18 cellular contexts compared by ENCODE assay signal in the genomic region with DNA sequence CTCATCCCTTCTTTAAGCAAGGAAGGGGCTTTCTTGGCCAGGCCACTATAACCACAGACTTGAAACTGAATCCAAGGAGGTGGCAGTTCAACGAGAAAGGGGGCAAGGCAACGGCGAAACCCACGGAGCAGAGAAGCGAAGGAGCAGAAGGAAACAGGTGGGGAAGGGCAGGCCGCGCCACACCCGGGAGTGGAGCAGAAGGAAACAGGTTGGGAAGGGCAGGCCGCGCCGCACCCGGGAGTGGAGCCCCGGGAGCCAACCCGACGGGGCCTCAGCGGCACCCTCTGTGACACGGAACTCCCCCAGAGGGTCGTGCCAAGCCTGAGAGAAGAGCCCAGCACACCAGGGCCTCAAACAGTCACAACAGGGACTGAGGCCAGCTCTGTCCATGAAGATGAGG.
"Had no signal": no experiment of that assay in that cellular context is flagged by ENCODE, and none has a peak within 500 bp of the region (broad histone marks: within the 10 kb centered on the region; RNA-seq: fewer than 3 reads in every experiment).

No MANE protein-coding gene starts in this region.

- FAIRE-seq: endothelial cell of umbilical vein had no signal

- H3K79me2 ChIP-seq: hepatocyte had no signal

- H3K27ac ChIP-seq: colonic mucosa, hepatocyte, ovary, testis, tibial nerve, upper lobe of right lung, vagina had no signal

- H3K27me3 ChIP-seq: colonic mucosa, hepatocyte, ovary, testis, tibial nerve, upper lobe of right lung, vagina had no signal

- H3K9me3 ChIP-seq: colonic mucosa, ovary, testis, tibial nerve, upper lobe of right lung, vagina had no signal

- H3K9me3 Mint-ChIP-seq: endodermal cell; naive thymus-derived CD4-positive, alpha-beta T cell; nephron progenitor cell; stimulated activated naive CD8-positive, alpha-beta T cell treated with anti-CD3 and anti-CD28 coated beads, Interleukin-15, Interleukin-2, amounts not matched to agents 100 ng/mL and 50 ng/mL, for 24 hours had no signal

- H3K4me2 ChIP-seq: hepatocyte, smooth muscle cell had no signal

- H3K4me3 Mint-ChIP-seq: endodermal cell; naive thymus-derived CD4-positive, alpha-beta T cell; nephron progenitor cell; stimulated activated naive CD8-positive, alpha-beta T cell treated with anti-CD3 and anti-CD28 coated beads, Interleukin-15, Interleukin-2, amounts not matched to agents 100 ng/mL and 50 ng/mL, for 24 hours had no signal

- H2AFZ ChIP-seq: hepatocyte had no signal

- H3K27ac Mint-ChIP-seq: naive thymus-derived CD4-positive, alpha-beta T cell; nephron progenitor cell; stimulated activated naive CD8-positive, alpha-beta T cell treated with anti-CD3 and anti-CD28 coated beads, Interleukin-15, Interleukin-2, amounts not matched to agents 100 ng/mL and 50 ng/mL, for 24 hours had no signal

- H3K4me1 ChIP-seq: colonic mucosa, testis, tibial nerve, upper lobe of right lung, vagina had no signal

- H3K27me3 Mint-ChIP-seq: naive thymus-derived CD4-positive, alpha-beta T cell; stimulated activated naive CD8-positive, alpha-beta T cell treated with anti-CD3 and anti-CD28 coated beads, Interleukin-15, Interleukin-2, amounts not matched to agents 100 ng/mL and 50 ng/mL, for 24 hours had no signal

- H3K36me3 ChIP-seq: colonic mucosa, ovary, tibial nerve, upper lobe of right lung, vagina had no signal

- ATAC-seq: naive thymus-derived CD4-positive, alpha-beta T cell; right cardiac atrium; upper lobe of right lung had no signal

- DNase-seq: colonic mucosa; dermis blood vessel endothelial cell; endodermal cell; erythroblast; foreskin melanocyte; naive thymus-derived CD4-positive, alpha-beta T cell; nephron progenitor cell; ovary; stimulated activated CD4-positive, alpha-beta T cell treated with anti-CD3 and anti-CD28 coated beads, Interleukin-2, amount 100 ng/mL, for 48 hours; testis; upper lobe of right lung had no signal

- H3K4me1 Mint-ChIP-seq: endodermal cell, nephron progenitor cell had no signal

- H3K4me3 ChIP-seq: colonic mucosa, hepatocyte, ovary, smooth muscle cell, testis, tibial nerve, upper lobe of right lung, vagina had no signal
